ENCODE assay signal across 10 cellular contexts in the genomic region with DNA sequence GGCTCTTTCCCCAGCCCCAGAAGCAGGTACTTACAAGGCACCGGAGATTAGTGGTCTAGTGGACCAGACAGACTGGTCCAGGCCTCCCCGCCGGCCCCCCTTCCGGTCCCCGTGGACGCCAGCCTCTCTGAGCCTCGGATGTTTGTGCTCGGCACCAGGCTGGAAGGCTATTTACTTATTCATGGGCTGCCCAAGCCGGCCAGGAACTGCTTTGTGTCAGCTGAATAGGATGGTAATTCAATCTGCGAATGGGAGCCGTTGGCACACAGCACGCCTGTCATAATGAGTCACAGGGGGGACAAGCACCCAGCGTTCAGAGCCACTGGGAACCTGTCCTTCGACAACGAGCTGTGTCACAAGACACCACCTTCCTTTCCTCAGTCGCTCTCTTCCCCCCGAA.
A peak's percentile ranks its signal among the peaks of the same experiment; 100 is the strongest.
DNase-seq lines count a peak whose midpoint lies in the region; ATAC-seq and TF ChIP-seq lines count a peak whose summit lies in the region.
"Had no signal": no experiment of that assay in that cellular context is flagged by ENCODE, and none has a peak within 500 bp of the region (broad histone marks: within the 10 kb centered on the region; RNA-seq: fewer than 3 reads in every experiment).

No MANE protein-coding gene starts in this region.

- H3K4me3 ChIP-seq in coronary artery, result no peak overlapping the region
- no peak overlapping the region for H3K4me3 ChIP-seq in Peyer's patch

- no peak overlapping the region for H3K27ac ChIP-seq in coronary artery
- H3K27ac ChIP-seq in Peyer's patch, result no peak overlapping the region

- H3K4me1 ChIP-seq in ES-I3 (ENCODE audit: insufficient read depth, low read length) (peaks cover 19% of the 10 kb centered on the region), Peyer's patch (no peaks in the 10 kb centered on the region)

- H3K36me3 ChIP-seq in ES-I3 (ENCODE audit: insufficient read depth, low read length) (no peaks in the 10 kb centered on the region), Peyer's patch (no peaks in the 10 kb centered on the region)

- H3K27me3 ChIP-seq in Peyer's patch, result no peaks in the 10 kb centered on the region

- peaks cover 3% of the 10 kb centered on the region; the same call in 1 of the 2 replicates for H3K9me3 ChIP-seq in ES-I3 (ENCODE audit: control insufficient read depth, insufficient read depth, low read length)
- H3K9me3 ChIP-seq in Peyer's patch, result no peaks in the 10 kb centered on the region

- TF ChIP-seq CTCF in coronary artery (IDR thresholded peaks at IDR 0.05) (no peak), Peyer's patch (IDR thresholded peaks at IDR 0.05) (no peak)

- peak overlapping the region; percentile 5; the same call in 1 of the 2 replicates for H3K9ac ChIP-seq in ES-I3 (ENCODE audit: low read depth, low read length)

- peak; percentile 94 for DNase-seq in NCI-H2196 (lab: John Stamatoyannopoulos, UW; ENCODE audit: unreplicated experiment)
- peak; percentile 62 for DNase-seq in coronary artery (ENCODE audit: low spot score)
- peak in 51 of 56 donors; percentile 2 to 72 (median 31) for DNase-seq in nucleus accumbens (lab: John Stamatoyannopoulos, UW)
- no peak for DNase-seq in stimulated activated naive CD4-positive, alpha-beta T cell treated with Interleukin-2 at 50 U/mL for 16 hours (lab: John Stamatoyannopoulos, UW)
- DNase-seq in stimulated activated CD8-positive, alpha-beta memory T cell treated with anti-CD3 and anti-CD28 coated beads, Interleukin-4, amount 100 ng/mL, for 48 hours, result no peak
- no peak for DNase-seq in Peyer's patch
- DNase-seq: CD4-positive, CD25-positive, alpha-beta regulatory T cell; OCI-M1 had no signal

- no peak for TF ChIP-seq POLR2A in Peyer's patch (IDR thresholded peaks at IDR 0.05)

- no peak for ATAC-seq in HG03175 (IDR thresholded peaks at IDR 0.05; ENCODE audit: unreplicated experiment)

Comparison
In these comparisons a context has a peak if more than half of its experiments do, and no peak if none do; other contexts are left out.
1. DNase-seq: peak in NCI-H2196 (single experiment), coronary artery (single experiment) and nucleus accumbens (51 of 56); none in stimulated activated naive CD4-positive, alpha-beta T cell treated with Interleukin-2 at 50 U/mL for 16 hours (single experiment), stimulated activated CD8-positive, alpha-beta memory T cell treated with anti-CD3 and anti-CD28 coated beads, Interleukin-4, amount 100 ng/mL, for 48 hours (single experiment) and Peyer's patch (0 of 3).